16 cellular contexts compared by ENCODE assay signal in the genomic region with DNA sequence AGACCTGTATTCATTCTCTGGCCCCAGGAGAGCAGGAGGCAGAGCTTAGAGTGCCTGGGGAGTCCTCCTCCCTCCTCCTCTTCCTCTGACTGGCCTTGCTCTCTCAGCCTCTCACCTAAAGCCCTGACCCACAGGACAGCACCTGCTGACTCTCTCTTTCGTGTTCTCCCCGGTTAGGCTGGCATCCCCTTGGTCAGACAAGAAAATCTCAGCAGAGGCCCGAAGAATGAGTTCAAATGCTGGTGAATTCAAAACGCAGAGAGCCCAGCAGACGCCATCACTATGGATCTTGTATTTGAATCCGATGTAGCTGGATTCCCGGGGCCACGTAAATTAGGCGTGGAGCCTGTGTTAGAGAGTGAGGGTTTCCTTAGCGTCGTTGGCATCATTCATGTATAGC.
"Had no signal": no experiment of that assay in that cellular context is flagged by ENCODE, and none has a peak within 500 bp of the region (broad histone marks: within the 10 kb centered on the region; RNA-seq: fewer than 3 reads in every experiment).

No MANE protein-coding gene starts in this region.

- H3K9me3 ChIP-seq: gastrocnemius medialis, left lung, lower lobe of right lung, neutrophil had no signal

- H3K36me3 Mint-ChIP-seq: memory B cell, naive B cell, type B pancreatic cell had no signal

- H3K9me3 Mint-ChIP-seq: memory B cell had no signal

- H3K4me3 Mint-ChIP-seq: memory B cell, naive B cell, nephron, type B pancreatic cell had no signal

- H3K36me3 ChIP-seq: gastrocnemius medialis, left lung, lower lobe of right lung, neutrophil had no signal

- H3K27ac Mint-ChIP-seq: memory B cell, nephron, type B pancreatic cell had no signal

- FAIRE-seq: endometrium, small intestine, urothelium cell line had no signal

- DNase-seq: effector memory CD4-positive, alpha-beta T cell; gastrocnemius medialis; islet precursor cell; left lung; lower lobe of right lung; naive B cell; right cardiac atrium; stimulated activated CD4-positive, alpha-beta T cell treated with anti-CD3 and anti-CD28 coated beads, Interleukin-12 subunit alpha, Interleukin-12 subunit beta, amount 100 ng/mL, for 4 hours; stimulated activated naive CD4-positive, alpha-beta T cell treated with Interleukin-2 at 50 U/mL for 16 hours had no signal

- H3K4me1 ChIP-seq: left lung, lower lobe of right lung had no signal

- H3K4me3 ChIP-seq: gastrocnemius medialis, left lung, lower lobe of right lung had no signal

- H3K27me3 Mint-ChIP-seq: type B pancreatic cell had no signal

- H3K27ac ChIP-seq: left lung, lower lobe of right lung, neutrophil had no signal

- H3K27me3 ChIP-seq: gastrocnemius medialis, left lung, neutrophil had no signal
